ENCODE assay signal across 18 cellular contexts in the genomic region with DNA sequence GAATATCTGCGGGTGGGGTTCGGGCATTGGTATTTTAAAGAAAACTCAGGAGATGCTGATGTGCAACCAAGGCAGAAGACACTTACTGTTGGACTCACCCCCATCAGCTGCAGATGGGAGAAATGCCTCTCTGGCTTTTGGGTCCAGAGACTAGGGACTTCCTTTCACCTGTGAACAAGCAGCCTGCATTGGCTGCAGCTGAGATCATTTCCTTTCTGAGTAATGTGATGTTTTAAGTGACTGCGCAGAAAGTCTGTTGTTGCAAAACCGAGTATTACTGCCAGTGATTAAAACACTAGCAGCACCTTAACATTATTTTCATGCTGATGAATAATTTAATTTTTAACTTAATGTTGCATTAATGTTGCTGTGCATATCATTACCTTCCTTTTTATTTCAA.
DNase-seq lines count a peak whose midpoint lies in the region; ATAC-seq and TF ChIP-seq lines count a peak whose summit lies in the region.
"Had no signal": no experiment of that assay in that cellular context is flagged by ENCODE, and none has a peak within 500 bp of the region (broad histone marks: within the 10 kb centered on the region; RNA-seq: fewer than 3 reads in every experiment).

No MANE protein-coding gene starts in this region.

- no peak overlapping the region for H2BK120ac ChIP-seq in mesendoderm (ENCODE audit: low read depth, low read length)

- no peak overlapping the region for H3K18ac ChIP-seq in mesendoderm (ENCODE audit: low read length)

- H3K56ac ChIP-seq in mesendoderm (ENCODE audit: low read length): no peak overlapping the region

- no peak overlapping the region for H2AFZ ChIP-seq in osteoblast (ENCODE audit: low read length)

- H3K79me1 ChIP-seq in mesendoderm (ENCODE audit: low read length): no peaks in the 10 kb centered on the region

- H2AK5ac ChIP-seq in mesendoderm (ENCODE audit: low read length): no peak overlapping the region

- H3K36me3 ChIP-seq in osteoblast (ENCODE audit: insufficient read depth, low read length): no peaks in the 10 kb centered on the region
- no peaks in the 10 kb centered on the region for H3K36me3 ChIP-seq in mesendoderm (ENCODE audit: control insufficient read depth, insufficient read depth, low read length)
- H3K36me3 ChIP-seq: left lung had no signal

- no peaks in the 10 kb centered on the region for H3K79me2 ChIP-seq in osteoblast (ENCODE audit: insufficient read depth, low read length)
- H3K79me2 ChIP-seq in mesendoderm (ENCODE audit: control insufficient read depth, insufficient read depth, low read length): no peaks in the 10 kb centered on the region

- H3K27me3 ChIP-seq in osteoblast (ENCODE audit: insufficient read depth, low read length) (no peaks in the 10 kb centered on the region), mesendoderm (ENCODE audit: insufficient read depth, low read length, poor library complexity) (no peaks in the 10 kb centered on the region)

- H3K4me2 ChIP-seq in osteoblast (ENCODE audit: insufficient read depth, low read length): no peak overlapping the region
- no peak overlapping the region for H3K4me2 ChIP-seq in mesendoderm (ENCODE audit: low read length)

- peaks cover 7% of the 10 kb centered on the region for H3K4me1 ChIP-seq in osteoblast (ENCODE audit: insufficient read depth, low read length)
- no peaks in the 10 kb centered on the region for H3K4me1 ChIP-seq in mesendoderm (ENCODE audit: control insufficient read depth, low read depth, low read length)
- H3K4me1 ChIP-seq: left lung had no signal

- H3K9ac ChIP-seq in mesendoderm (ENCODE audit: low read length): no peak overlapping the region

- H4K5ac ChIP-seq in mesendoderm (ENCODE audit: low read length): no peak overlapping the region

- H2BK15ac ChIP-seq in mesendoderm (replicated peaks; ENCODE audit: low read depth): no peak overlapping the region

- no CpG with 5 or more reads among the region's 4 CpGs for WGBS in mesendoderm (ENCODE audit: extremely low coverage, insufficient coverage, low lambda C conversion rate)

- H2BK5ac ChIP-seq in mesendoderm (ENCODE audit: low read length): no peak overlapping the region

- no peaks in the 10 kb centered on the region for H4K20me1 ChIP-seq in osteoblast (ENCODE audit: insufficient read depth, low read length)

- no peak overlapping the region for H3K4ac ChIP-seq in mesendoderm (ENCODE audit: low read depth, low read length)

- no peak overlapping the region for H3K23ac ChIP-seq in mesendoderm (ENCODE audit: low read length)

- H3K9me3 ChIP-seq in osteoblast (ENCODE audit: low read depth, low read length): no peaks in the 10 kb centered on the region
- H3K9me3 ChIP-seq: left lung had no signal

- no peak overlapping the region for H4K8ac ChIP-seq in mesendoderm (ENCODE audit: low read depth, low read length)

- H3K4me3 ChIP-seq in osteoblast (ENCODE audit: insufficient read depth, low read length) (no peak overlapping the region), mesendoderm (ENCODE audit: low read length) (no peak overlapping the region)
- H3K4me3 ChIP-seq: left lung had no signal

- peak; percentile 27 for ATAC-seq in GM18867 (IDR thresholded peaks at IDR 0.05; ENCODE audit: unreplicated experiment)
- ATAC-seq: CD8-positive, alpha-beta T cell; left lung; T-helper 17 cell had no signal

- TF ChIP-seq CTCF in osteoblast (IDR thresholded peaks at IDR 0.05; ENCODE audit: extremely low read depth, low read depth, low read length): no peak

- H3K27ac ChIP-seq in osteoblast (ENCODE audit: low read depth, low read length) (peak overlapping the region; percentile 48), mesendoderm (ENCODE audit: low read depth, low read length) (no peak overlapping the region)
- H3K27ac ChIP-seq: left lung had no signal

- peak; percentile 43 for DNase-seq in NK-92 treated with Interleukin-12 subunit alpha and Interleukin-12 subunit beta, amount 100 ng/mL, for 24 hours (lab: John Stamatoyannopoulos, UW)
- peak; percentile 80 for DNase-seq in dermis blood vessel endothelial cell
- no peak for DNase-seq in osteoblast (ENCODE audit: insufficient read length, low spot score, missing footprints)
- no peak for DNase-seq in SKM-1 treated with dmso at 0.1 percent for 144 hours (lab: John Stamatoyannopoulos, UW; ENCODE audit: unreplicated experiment)
- DNase-seq in activated gamma-delta T cell treated with Interleukin-2 at 50 U/mL for 16 hours: no peak
- no peak for DNase-seq in mesendoderm
- DNase-seq: activated CD4-positive, alpha-beta T cell treated with anti-CD3 and anti-CD28 coated beads for 1 hour; activated T-cell treated with anti-CD3 and anti-CD28 coated beads for 4 hours; CD8-positive, alpha-beta T cell; erythroblast; hypothalamus; left lung; naive thymus-derived CD4-positive, alpha-beta T cell; NCI-H2081; NCI-H69; RPMI8226; T-helper 17 cell had no signal

Comparison
In these comparisons a context has a peak if more than half of its experiments do, and no peak if none do; other contexts are left out.
1. DNase-seq: peak in NK-92 treated with Interleukin-12 subunit alpha and Interleukin-12 subunit beta, amount 100 ng/mL, for 24 hours (single experiment) and dermis blood vessel endothelial cell (single experiment); none in osteoblast (single experiment), SKM-1 treated with dmso at 0.1 percent for 144 hours (single experiment), activated gamma-delta T cell treated with Interleukin-2 at 50 U/mL for 16 hours (single experiment) and mesendoderm (single experiment).